Comparison of ENCODE assay signal across 10 cellular contexts in genomic region chr4:31045724-31046318, GRCh38.
DNase-seq lines count a peak whose midpoint lies in the region; ATAC-seq and TF ChIP-seq lines count a peak whose summit lies in the region.
"Had no signal": no experiment of that assay in that cellular context is flagged by ENCODE, and none has a peak within 500 bp of the region (broad histone marks: within the 10 kb centered on the region; RNA-seq: fewer than 3 reads in every experiment).

No MANE protein-coding gene starts in this region.

- H3K4me3 ChIP-seq in retinal pigment epithelial cell (ENCODE audit: low read length), result no peak overlapping the region
- H3K4me3 ChIP-seq: skin epidermis had no signal

- in situ Hi-C loops in GM13976 (cut with MboI; ENCODE audit: low sequenced_read_pairs, unreplicated experiment), result no loop called here

- TF ChIP-seq CTCF in retinal pigment epithelial cell (conservative IDR thresholded peaks at IDR 0.05; ENCODE audit: low read depth, low read length) (peak; percentile 58), GM13976 (IDR thresholded peaks at IDR 0.05; ENCODE audit: borderline replicate concordance, control extremely low read depth, extremely low read depth, insufficient read depth, missing control alignments) (no peak)

- DNase-seq in NCI-H2107 treated with DMSO at 0.1 percent for 48 hours (lab: John Stamatoyannopoulos, UW; ENCODE audit: unreplicated experiment) (peak; percentile 4), NCI-H2107 (lab: John Stamatoyannopoulos, UW) (no peak), NCI-H526 treated with DMSO at 0.1 percent for 48 hours (lab: John Stamatoyannopoulos, UW) (peak; percentile 21), retinal pigment epithelial cell (ENCODE audit: low read depth) (no peak), GM13976 (ENCODE audit: low spot score) (no peak)
- DNase-seq: activated naive CD4-positive, alpha-beta T cell treated with anti-CD3 and anti-CD28 coated beads, Interleukin-2, amount 50 U/mL, for 16 hours had no signal

- ATAC-seq in esophagus mucosa (peak; percentile 52), HG02798 (IDR thresholded peaks at IDR 0.05; ENCODE audit: poor library complexity, unreplicated experiment) (no peak), HG03460 (IDR thresholded peaks at IDR 0.05; ENCODE audit: unreplicated experiment) (no peak)

Comparison
In these comparisons a context has a peak if more than half of its experiments do, and no peak if none do; other contexts are left out.
1. DNase-seq: peak in NCI-H2107 treated with DMSO at 0.1 percent for 48 hours (single experiment) and NCI-H526 treated with DMSO at 0.1 percent for 48 hours (single experiment); none in NCI-H2107 (single experiment), retinal pigment epithelial cell (single experiment) and GM13976 (single experiment).